Comparison of ENCODE assay signal across 1 cellular context in genomic region chr10:14837756-14838581, GRCh38.
TF ChIP-seq lines count a peak whose summit lies in the region.

CDNF (minus strand) TSS chr10:14838037; CDS start chr10:14837946, 91 bp downstream.
A gene with protein sequence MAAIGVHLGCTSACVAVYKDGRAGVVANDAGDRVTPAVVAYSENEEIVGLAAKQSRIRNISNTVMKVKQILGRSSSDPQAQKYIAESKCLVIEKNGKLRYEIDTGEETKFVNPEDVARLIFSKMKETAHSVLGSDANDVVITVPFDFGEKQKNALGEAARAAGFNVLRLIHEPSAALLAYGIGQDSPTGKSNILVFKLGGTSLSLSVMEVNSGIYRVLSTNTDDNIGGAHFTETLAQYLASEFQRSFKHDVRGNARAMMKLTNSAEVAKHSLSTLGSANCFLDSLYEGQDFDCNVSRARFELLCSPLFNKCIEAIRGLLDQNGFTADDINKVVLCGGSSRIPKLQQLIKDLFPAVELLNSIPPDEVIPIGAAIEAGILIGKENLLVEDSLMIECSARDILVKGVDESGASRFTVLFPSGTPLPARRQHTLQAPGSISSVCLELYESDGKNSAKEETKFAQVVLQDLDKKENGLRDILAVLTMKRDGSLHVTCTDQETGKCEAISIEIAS (plus strand): TSS chr10:14838306. CDS start chr10:14838403, 97 bp downstream.
MSANTD7 (plus strand) TSS chr10:14838306; CDS start chr10:14842285, 3,979 bp downstream.

TF ChIP-seq in K562, 482 proteins besides CTCF, POLR2A, EP300 and RAD21 (continued from another document):
- TF ChIP-seq, protein P1, sequence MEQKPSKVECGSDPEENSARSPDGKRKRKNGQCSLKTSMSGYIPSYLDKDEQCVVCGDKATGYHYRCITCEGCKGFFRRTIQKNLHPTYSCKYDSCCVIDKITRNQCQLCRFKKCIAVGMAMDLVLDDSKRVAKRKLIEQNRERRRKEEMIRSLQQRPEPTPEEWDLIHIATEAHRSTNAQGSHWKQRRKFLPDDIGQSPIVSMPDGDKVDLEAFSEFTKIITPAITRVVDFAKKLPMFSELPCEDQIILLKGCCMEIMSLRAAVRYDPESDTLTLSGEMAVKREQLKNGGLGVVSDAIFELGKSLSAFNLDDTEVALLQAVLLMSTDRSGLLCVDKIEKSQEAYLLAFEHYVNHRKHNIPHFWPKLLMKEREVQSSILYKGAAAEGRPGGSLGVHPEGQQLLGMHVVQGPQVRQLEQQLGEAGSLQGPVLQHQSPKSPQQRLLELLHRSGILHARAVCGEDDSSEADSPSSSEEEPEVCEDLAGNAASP (IDR thresholded peaks at IDR 0.05), result no peak
- TF ChIP-seq NFE2L1 (tag; IDR thresholded peaks at IDR 0.05; ENCODE audit: borderline replicate concordance, low read depth), result no peak
- TF ChIP-seq, protein P2, sequence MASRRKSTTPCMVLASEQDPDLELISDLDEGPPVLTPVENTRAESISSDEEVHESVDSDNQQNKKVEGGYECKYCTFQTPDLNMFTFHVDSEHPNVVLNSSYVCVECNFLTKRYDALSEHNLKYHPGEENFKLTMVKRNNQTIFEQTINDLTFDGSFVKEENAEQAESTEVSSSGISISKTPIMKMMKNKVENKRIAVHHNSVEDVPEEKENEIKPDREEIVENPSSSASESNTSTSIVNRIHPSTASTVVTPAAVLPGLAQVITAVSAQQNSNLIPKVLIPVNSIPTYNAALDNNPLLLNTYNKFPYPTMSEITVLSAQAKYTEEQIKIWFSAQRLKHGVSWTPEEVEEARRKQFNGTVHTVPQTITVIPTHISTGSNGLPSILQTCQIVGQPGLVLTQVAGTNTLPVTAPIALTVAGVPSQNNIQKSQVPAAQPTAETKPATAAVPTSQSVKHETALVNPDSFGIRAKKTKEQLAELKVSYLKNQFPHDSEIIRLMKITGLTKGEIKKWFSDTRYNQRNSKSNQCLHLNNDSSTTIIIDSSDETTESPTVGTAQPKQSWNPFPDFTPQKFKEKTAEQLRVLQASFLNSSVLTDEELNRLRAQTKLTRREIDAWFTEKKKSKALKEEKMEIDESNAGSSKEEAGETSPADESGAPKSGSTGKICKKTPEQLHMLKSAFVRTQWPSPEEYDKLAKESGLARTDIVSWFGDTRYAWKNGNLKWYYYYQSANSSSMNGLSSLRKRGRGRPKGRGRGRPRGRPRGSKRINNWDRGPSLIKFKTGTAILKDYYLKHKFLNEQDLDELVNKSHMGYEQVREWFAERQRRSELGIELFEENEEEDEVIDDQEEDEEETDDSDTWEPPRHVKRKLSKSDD (conservative IDR thresholded peaks at IDR 0.05; ENCODE audit: low read length), result no peak
- no peak for TF ChIP-seq ZBTB1 (CRISPR knock-in tag; IDR thresholded peaks at IDR 0.05; ENCODE audit: borderline replicate concordance, low read depth)
- TF ChIP-seq HDAC8 (tag; IDR thresholded peaks at IDR 0.05), result no peak
- TF ChIP-seq HOXB6 (CRISPR knock-in tag; IDR thresholded peaks at IDR 0.05; ENCODE audit: borderline replicate concordance), result no peak
- no peak for TF ChIP-seq ZNF280A (IDR thresholded peaks at IDR 0.05; ENCODE audit: low read depth, partially characterized antibody)
- peak; percentile 22; the same call in 1 of the 2 replicates for TF ChIP-seq NFRKB (IDR thresholded peaks at IDR 0.05; ENCODE audit: low read depth)
- TF ChIP-seq ZBTB8A (IDR thresholded peaks at IDR 0.05; ENCODE audit: partially characterized antibody), result no peak
- TF ChIP-seq KAT7 (CRISPR knock-in tag; IDR thresholded peaks at IDR 0.05; ENCODE audit: borderline replicate concordance), result peak; percentile 21; the same call in 1 of the 2 replicates
- TF ChIP-seq NELFE (IDR thresholded peaks at IDR 0.05; ENCODE audit: insufficient read depth, insufficient read length), result no peak
- TF ChIP-seq ZNF212 (CRISPR knock-in tag; IDR thresholded peaks at IDR 0.05), result no peak
- TF ChIP-seq TFAM (CRISPR knock-in tag; conservative IDR thresholded peaks at IDR 0.05), result no peak
- TF ChIP-seq ZNF609 (CRISPR knock-in tag; IDR thresholded peaks at IDR 0.05; ENCODE audit: borderline replicate concordance), result no peak
- no peak for TF ChIP-seq SREBF2 (CRISPR knock-in tag; IDR thresholded peaks at IDR 0.05)
- peak; percentile 7 for TF ChIP-seq SP2 (IDR thresholded peaks at IDR 0.05; ENCODE audit: extremely low read depth, low read depth, low read length, poor library complexity, severe bottlenecking)
- TF ChIP-seq ZNF77 (CRISPR knock-in tag; IDR thresholded peaks at IDR 0.05), result no peak
- peak; percentile 45; the same call in 1 of the 2 replicates for TF ChIP-seq ZBTB7A (IDR thresholded peaks at IDR 0.05; ENCODE audit: borderline replicate concordance, control insufficient read depth, low read depth, low read length)
- TF ChIP-seq ZNF23 (CRISPR knock-in tag; IDR thresholded peaks at IDR 0.05), result no peak
- TF ChIP-seq ZNF184 (CRISPR knock-in tag; IDR thresholded peaks at IDR 0.05), result no peak
- no peak for TF ChIP-seq BRCA1 (IDR thresholded peaks at IDR 0.05)
- TF ChIP-seq BRCA1 (CRISPR knock-in tag; IDR thresholded peaks at IDR 0.05), result no peak
- no peak for TF ChIP-seq FOXK1 (CRISPR knock-in tag; IDR thresholded peaks at IDR 0.05; ENCODE audit: borderline replicate concordance)
- no peak for TF ChIP-seq NR4A1 (CRISPR knock-in tag; IDR thresholded peaks at IDR 0.05)
- TF ChIP-seq NR4A1 (tag; IDR thresholded peaks at IDR 0.05), result no peak
- no peak for TF ChIP-seq ZNF253 (CRISPR knock-in tag; conservative IDR thresholded peaks at IDR 0.05)
- TF ChIP-seq KLF10 (CRISPR knock-in tag; IDR thresholded peaks at IDR 0.05), result no peak
- TF ChIP-seq E2F3 (CRISPR knock-in tag; IDR thresholded peaks at IDR 0.05), result peak; percentile 88
